Comparison of ENCODE assay signal across 8 cellular contexts in the genomic region with DNA sequence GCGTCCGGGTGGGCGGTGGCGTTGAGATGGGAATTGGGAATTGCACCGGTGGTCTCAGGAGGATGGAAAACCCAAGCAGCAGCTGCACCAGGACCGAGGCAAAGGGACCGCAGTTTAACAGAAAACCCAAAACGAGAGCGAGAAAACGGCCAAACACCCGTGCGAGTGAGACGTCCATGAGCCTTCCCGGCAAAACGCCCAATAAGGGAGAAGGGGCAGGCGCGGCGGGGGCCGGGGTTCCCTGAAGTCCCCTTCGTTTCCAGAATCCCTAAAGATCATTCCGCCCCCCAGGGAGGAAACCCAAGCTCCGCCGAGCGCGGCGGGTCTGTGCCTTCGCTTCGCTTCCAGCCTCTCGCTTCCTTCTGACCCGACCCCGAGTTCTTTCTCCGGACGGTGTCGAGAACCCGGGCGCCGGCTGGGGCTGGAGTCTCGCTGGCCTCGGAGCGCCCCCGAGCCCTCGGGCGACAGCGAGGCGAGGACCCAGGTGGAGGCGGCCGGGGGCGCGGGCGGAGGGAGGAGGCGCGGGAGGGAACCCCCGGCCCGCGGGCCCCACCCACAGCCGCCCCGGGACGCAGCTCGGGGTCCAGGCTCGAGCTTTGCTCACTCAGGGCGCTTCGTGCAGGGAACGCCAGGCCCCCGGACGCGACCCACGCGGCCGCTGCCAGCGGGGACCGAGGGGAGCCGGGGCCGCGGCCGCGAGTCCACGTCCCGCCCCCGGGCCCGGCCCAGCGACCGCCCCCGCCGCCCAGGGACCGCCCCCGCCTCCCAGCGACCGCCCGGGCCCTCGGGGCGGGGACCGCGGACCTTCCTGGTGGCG. TPM values are rescaled to one million over a fixed set of nuclear protein-coding genes. Genes with fewer than 3 reads are reported as not detected.
DNase-seq lines count a peak whose midpoint lies in the region; ATAC-seq and TF ChIP-seq lines count a peak whose summit lies in the region.

TSS of gene PGGHG (plus strand) at position 799 of the 817 bp plus-strand sequence. CDS start 691 bp downstream, outside the sequence.

- H3K27ac ChIP-seq in BLaER1 (peak within 1 kb of the TSS; percentile 82), lung (ENCODE audit: low read depth in 1 of 2, low read length in 1 of 2) (peak within 1 kb of the TSS in 1 of 2 donors; percentile 58)

- peak within 1 kb of the TSS; percentile 81 for H3K9ac ChIP-seq in BLaER1

- H3K4me3 ChIP-seq in BLaER1: peak within 1 kb of the TSS; percentile 78
- H3K4me3 ChIP-seq in lung: peak within 1 kb of the TSS; percentile 47

- TF ChIP-seq CTCF in lung (IDR thresholded peaks at IDR 0.05; ENCODE audit: control extremely low read depth, extremely low read depth) (no peak), subcutaneous adipose tissue (IDR thresholded peaks at IDR 0.05; ENCODE audit: low read depth) (no peak)

- peak within 1 kb of the TSS; percentile 100 for H3K4me2 ChIP-seq in BLaER1

- H3K4me1 ChIP-seq in BLaER1 (peaks cover 49% of the 10 kb centered on the region), lung (ENCODE audit: control insufficient read depth in 2 of 2, insufficient read depth in 2 of 2, low read length in 2 of 2) (peaks cover 0 to 12% of the 10 kb centered on the region in 2 donors)

- ATAC-seq in GM19397 (IDR thresholded peaks at IDR 0.05; ENCODE audit: unreplicated experiment): peak; percentile 65
- peak; percentile 90 for ATAC-seq in lung (ENCODE audit: insufficient read depth, low FRiP score)

- H3K9me3 ChIP-seq in BLaER1 (no peaks in the 10 kb centered on the region), lung (ENCODE audit: control insufficient read depth in 2 of 2, insufficient read depth in 1 of 2, low read length in 1 of 2) (no peaks in the 10 kb centered on the region)

- peaks cover 53% of the 10 kb centered on the region for H3K27me3 ChIP-seq in BLaER1
- H3K27me3 ChIP-seq in lung (ENCODE audit: control insufficient read depth, insufficient read depth): no peaks in the 10 kb centered on the region

- H4K20me1 ChIP-seq in BLaER1: peaks cover 19% of the 10 kb centered on the region

- DNase-seq in LHCN-M2 (ENCODE audit: low read depth) (peak; percentile 15), ecto neural progenitor cell (ENCODE audit: low spot score) (peak; percentile 78), lung (ENCODE audit: low spot score) (peak; percentile 72), cortex of kidney (lab: John Stamatoyannopoulos, UW) (no peak)
- peak; percentile 71 for DNase-seq in activated CD4-positive, CD25-positive, alpha-beta regulatory T cell treated with anti-CD3 and anti-CD28 coated beads, Interleukin-2, amount 50 U/mL, for 72 hours

- H3K36me3 ChIP-seq in BLaER1: peaks cover 29% of the 10 kb centered on the region
- peaks cover 0 to 12% of the 10 kb centered on the region in 2 donors for H3K36me3 ChIP-seq in lung (ENCODE audit: control insufficient read depth in 2 of 2, insufficient read depth in 2 of 2, low read length in 2 of 2)

- WGBS in lung, 2 donors: 1% methylated on average over 70 to 94 of the region's 94 CpGs

RNA-seq across cellular contexts. Expression of gene PGGHG, which starts in this region (rescaled TPM):
- total RNA-seq in LHCN-M2 (2014; rRNA removed) (5.2 and 7.6 TPM in 2 replicates), lung (10 to 100 TPM; 21.6 to 63.3 TPM), subcutaneous adipose tissue (10 to 100 TPM in 3 of 4 donors, 1 to 10 TPM in 1; 3.8 to 26.9 (median 12.5) TPM)
- 1.2 TPM for polyA plus RNA-seq in LHCN-M2 (2012)
- polyA plus RNA-seq in lung: 100 to 1,000 TPM; 112 to 145 TPM
